3 cellular contexts compared by ENCODE assay signal in the genomic region with DNA sequence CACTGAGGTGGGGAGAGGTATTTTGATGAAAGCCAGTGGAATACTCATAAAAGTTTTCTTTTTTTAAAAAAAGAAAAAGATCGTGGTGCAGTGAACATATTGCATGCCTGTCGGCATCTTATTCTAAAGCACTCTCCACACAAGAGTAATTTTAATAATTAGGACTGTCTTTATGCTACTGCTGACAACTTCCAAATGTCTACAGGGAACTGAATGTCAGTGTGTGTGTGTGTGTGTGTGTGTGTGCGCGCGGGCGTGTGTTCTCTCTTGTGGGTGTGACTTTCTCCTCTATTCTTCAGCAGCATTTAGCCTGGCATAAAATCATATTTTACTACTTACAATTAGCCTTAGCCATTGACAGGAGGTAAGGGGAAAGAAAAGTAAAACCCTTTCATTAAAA.
"Had no signal": no experiment of that assay in that cellular context is flagged by ENCODE, and none has a peak within 500 bp of the region (broad histone marks: within the 10 kb centered on the region; RNA-seq: fewer than 3 reads in every experiment).

No MANE protein-coding gene starts in this region.

- H3K4me3 ChIP-seq: GM12878 had no signal

- ATAC-seq: GM12878 had no signal

- DNase-seq: GDM1, GF-D8 had no signal
